8 cellular contexts compared by ENCODE assay signal in genomic region chr1:111334169-111334568, GRCh38. TPM values are rescaled to one million over a fixed set of nuclear protein-coding genes. Genes with fewer than 3 reads are reported as not detected.
DNase-seq lines count a peak whose midpoint lies in the region; ATAC-seq lines count a peak whose summit lies in the region.

No MANE protein-coding gene starts in this region.

- peaks cover 5 to 11% of the 10 kb centered on the region in 2 donors for H3K9me3 Mint-ChIP-seq in activated naive CD4-positive, alpha-beta T cell treated with anti-CD3 and anti-CD28 coated beads, Interleukin-2, amount 50 U/mL, for 72 hours

- in situ Hi-C loops in GM23248 (cut with MboI): no loop called here

- peak; percentile 74 to 79 for ATAC-seq in activated naive CD4-positive, alpha-beta T cell treated with anti-CD3 and anti-CD28 coated beads, Interleukin-2, amount 50 U/mL, for 72 hours
- ATAC-seq in HG03159 (IDR thresholded peaks at IDR 0.05; ENCODE audit: unreplicated experiment): no peak

- no peaks in the 10 kb centered on the region for H3K9me2 ChIP-seq in GM23248 (ENCODE audit: insufficient read depth)

- H3K36me3 Mint-ChIP-seq in activated naive CD4-positive, alpha-beta T cell treated with anti-CD3 and anti-CD28 coated beads, Interleukin-2, amount 50 U/mL, for 72 hours: peaks cover 9 to 17% of the 10 kb centered on the region in 2 donors

- H3K9ac ChIP-seq in GM23248: no peak overlapping the region

- no peak overlapping the region for H3K27ac Mint-ChIP-seq in activated naive CD4-positive, alpha-beta T cell treated with anti-CD3 and anti-CD28 coated beads, Interleukin-2, amount 50 U/mL, for 72 hours

- no peaks in the 10 kb centered on the region for H3K9me3 ChIP-seq in GM23248 (ENCODE audit: low read depth)

- H3K27me3 ChIP-seq in GM23248 (replicated peaks; ENCODE audit: insufficient read depth): no peaks in the 10 kb centered on the region

- H2AFZ ChIP-seq in GM23248: no peak overlapping the region

- no peak overlapping the region for H3K4me2 ChIP-seq in GM23248 (ENCODE audit: unreplicated experiment)

- no peaks in the 10 kb centered on the region for H3K79me2 ChIP-seq in GM23248 (ENCODE audit: insufficient read depth)

- H3K4me3 ChIP-seq in GM23248: no peak overlapping the region

- peak; percentile 73 for DNase-seq in AG20443 (ENCODE audit: low spot score)
- peak; percentile 78 for DNase-seq in GM23248
- DNase-seq in OCI-M1 (lab: John Stamatoyannopoulos, UW): peak; percentile 38
- DNase-seq in activated naive CD4-positive, alpha-beta T cell treated with anti-CD3 and anti-CD28 coated beads, Interleukin-2, amount 50 U/mL, for 72 hours (ENCODE audit: low spot score in 2 of 2): no peak
- DNase-seq in iPS DF 19.7 (ENCODE audit: low read depth, low spot score): peak; percentile 7
- peak; percentile 22 for DNase-seq in stimulated activated CD8-positive, alpha-beta memory T cell treated with anti-CD3 and anti-CD28 coated beads, Interleukin-12 subunit alpha, Interleukin-12 subunit beta, amount 100 ng/mL, for 1 hour (ENCODE audit: low read depth)
- DNase-seq in NCI-H187 (lab: John Stamatoyannopoulos, UW): no peak

- no peak overlapping the region for H3K27ac ChIP-seq in GM23248

- H4K20me1 ChIP-seq in GM23248 (ENCODE audit: insufficient read depth): no peaks in the 10 kb centered on the region

- no peaks in the 10 kb centered on the region for H3K36me3 ChIP-seq in GM23248 (ENCODE audit: low read depth)

- no peaks in the 10 kb centered on the region for H3F3A ChIP-seq in GM23248 (ENCODE audit: insufficient read depth)

- H3K4me1 ChIP-seq in GM23248 (ENCODE audit: insufficient read depth): no peaks in the 10 kb centered on the region

- 0 to 14% methylated on average over 2 of the region's 2 CpGs for WGBS in GM23248 (ENCODE audit: low coverage in 1 of 2, low lambda C conversion rate in 2 of 2, missing lambda C conversion rate in 2 of 2), 2 experiments

RNA-seq across cellular contexts. Expression of gene CHIA, which starts 43.5 kb away (rescaled TPM):
- total RNA-seq in GM23248 (2014; rRNA removed; shearing (Covaris generic)): not detected in 2 replicates
- polyA plus RNA-seq in GM23248 (2016; fragmentation: Nextera tagmentation; extraction: Ambion mirVana): not detected in 2 replicates
- total RNA-seq in activated naive CD4-positive, alpha-beta T cell treated with anti-CD3 and anti-CD28 coated beads, Interleukin-2, amount 50 U/mL, for 72 hours: under 1 TPM in 1 of 2 donors, not detected in 1; 0.25 TPM

Comparison
In these comparisons a context has a peak if more than half of its experiments do, and no peak if none do; other contexts are left out.
1. DNase-seq: peak in AG20443 (single experiment), GM23248 (single experiment), OCI-M1 (single experiment), iPS DF 19.7 (single experiment) and stimulated activated CD8-positive, alpha-beta memory T cell treated with anti-CD3 and anti-CD28 coated beads, Interleukin-12 subunit alpha, Interleukin-12 subunit beta, amount 100 ng/mL, for 1 hour (single experiment); none in activated naive CD4-positive, alpha-beta T cell treated with anti-CD3 and anti-CD28 coated beads, Interleukin-2, amount 50 U/mL, for 72 hours (0 of 2) and NCI-H187 (0 of 2).